Comparison of ENCODE assay signal across 8 cellular contexts in genomic region chr12:102702447-102703114, GRCh38.
DNase-seq lines count a peak whose midpoint lies in the region; ATAC-seq, FAIRE-seq and TF ChIP-seq lines count a peak whose summit lies in the region.

No MANE protein-coding gene starts in this region.

- peaks cover 0 to 5% (median 0%) of the 10 kb centered on the region in 45 donors for H3K27me3 ChIP-seq in dorsolateral prefrontal cortex

- ATAC-seq in HG03354 (IDR thresholded peaks at IDR 0.05; ENCODE audit: poor library complexity, severe bottlenecking, unreplicated experiment) (peak; percentile 82), GM21447 (IDR thresholded peaks at IDR 0.05; ENCODE audit: unreplicated experiment) (no peak), HG03196 (IDR thresholded peaks at IDR 0.05; ENCODE audit: unreplicated experiment) (no peak)

- peak; percentile 51 for DNase-seq in AG09319 (ENCODE audit: extremely low read depth, low read depth)
- peak; percentile 25 for DNase-seq in GM04503 (ENCODE audit: low read depth)
- peak; percentile 23 for DNase-seq in RCC 7860 (ENCODE audit: low spot score)
- peak in 2 of 10 donors; percentile 37 to 46 for DNase-seq in dorsolateral prefrontal cortex
- DNase-seq in midbrain (lab: John Stamatoyannopoulos, UW), result peak; percentile 30

- FAIRE-seq in RCC 7860 (lab: Jason Lieb, UNC), result peak; percentile 14

- intact Hi-C loops in dorsolateral prefrontal cortex (cut with DNase I), result no loop called here

- no peak overlapping the region for H3K4me3 ChIP-seq in dorsolateral prefrontal cortex

- TF ChIP-seq CTCF in AG09319 (IDR thresholded peaks at IDR 0.05; ENCODE audit: low read depth, low read length), result peak; percentile 65
- TF ChIP-seq CTCF in dorsolateral prefrontal cortex (IDR thresholded peaks at IDR 0.05 in 54 of 56, conservative IDR thresholded peaks at IDR 0.05 in 2 of 56; ENCODE audit: low read depth in 1 of 56, partially characterized antibody in 56 of 56), result peak in 53 of 56 donors; percentile 25 to 71 (median 50)

- no peak overlapping the region for H3K27ac ChIP-seq in dorsolateral prefrontal cortex
